In genomic region chr3:5015056-5015455, GRCh38 we compare ENCODE assay signal across 18 cellular contexts. TPM values are rescaled to one million over a fixed set of nuclear protein-coding genes. Genes with fewer than 3 reads are reported as not detected.
A peak's percentile ranks its signal among the peaks of the same experiment; 100 is the strongest.
DNase-seq lines count a peak whose midpoint lies in the region; ATAC-seq and TF ChIP-seq lines count a peak whose summit lies in the region.
"Had no signal": no experiment of that assay in that cellular context is flagged by ENCODE, and none has a peak within 500 bp of the region (broad histone marks: within the 10 kb centered on the region; RNA-seq: fewer than 3 reads in every experiment).

No MANE protein-coding gene starts in this region.

- H3K27me3 Mint-ChIP-seq in T-helper 1 cell treated with Interleukin-12 subunit alpha and Interleukin-12 subunit beta and Interleukin-4 antibody, amounts not matched to agents 30 μg/mL and 1 μg/mL, for 36 hours (ENCODE audit: low read depth) = no peaks in the 10 kb centered on the region
- H3K27me3 Mint-ChIP-seq in stimulated activated naive CD8-positive, alpha-beta T cell treated with anti-CD3 and anti-CD28 coated beads, Interleukin-15, Interleukin-2, amounts not matched to agents 100 ng/mL and 50 ng/mL, for 24 hours = no peaks in the 10 kb centered on the region
- H3K27me3 Mint-ChIP-seq in stimulated activated naive CD8-positive, alpha-beta T cell treated with anti-CD3 and anti-CD28 coated beads, Interleukin-15, amount 100 ng/mL, for 72 hours = peaks cover 13% of the 10 kb centered on the region
- H3K27me3 Mint-ChIP-seq in dendritic cell treated with granulocyte-macrophage colony-stimulating factor and Interleukin-4, amounts not matched to agents 40 ng/mL and 50 ng/mL, for 4 days = no peaks in the 10 kb centered on the region
- no peaks in the 10 kb centered on the region for H3K27me3 Mint-ChIP-seq in stimulated activated memory B cell treated with anti-CD40 and anti-IgM and Interleukin-4, amounts not matched to agents 10 μg/mL and 1 μg/mL and 100 μg/mL, for 72 hours
- peaks cover 19% of the 10 kb centered on the region for H3K27me3 Mint-ChIP-seq in type B pancreatic cell

- H3K36me3 Mint-ChIP-seq in T-helper 1 cell treated with Interleukin-12 subunit alpha and Interleukin-12 subunit beta and Interleukin-4 antibody, amounts not matched to agents 30 μg/mL and 1 μg/mL, for 36 hours (ENCODE audit: low read depth) = peaks cover 7% of the 10 kb centered on the region
- peaks cover 4% of the 10 kb centered on the region for H3K36me3 Mint-ChIP-seq in stimulated activated naive CD8-positive, alpha-beta T cell treated with anti-CD3 and anti-CD28 coated beads, Interleukin-15, Interleukin-2, amounts not matched to agents 100 ng/mL and 50 ng/mL, for 24 hours (ENCODE audit: low read depth)
- no peaks in the 10 kb centered on the region for H3K36me3 Mint-ChIP-seq in dendritic cell treated with granulocyte-macrophage colony-stimulating factor and Interleukin-4, amounts not matched to agents 40 ng/mL and 50 ng/mL, for 4 days (ENCODE audit: low read depth)
- no peaks in the 10 kb centered on the region for H3K36me3 Mint-ChIP-seq in stimulated activated memory B cell treated with anti-CD40 and anti-IgM and Interleukin-4, amounts not matched to agents 10 μg/mL and 1 μg/mL and 100 μg/mL, for 72 hours
- H3K36me3 Mint-ChIP-seq in type B pancreatic cell = no peaks in the 10 kb centered on the region

- no peak for TF ChIP-seq CTCF in type B pancreatic cell (conservative IDR thresholded peaks at IDR 0.05)

- DNase-seq in T-helper 1 cell (no peak), type B pancreatic cell (ENCODE audit: extremely low spot score, unreplicated experiment) (no peak)
- no peak for DNase-seq in stimulated activated naive CD8-positive, alpha-beta T cell treated with anti-CD3 and anti-CD28 coated beads, Interleukin-15, amount 100 ng/mL, for 72 hours
- DNase-seq: activated naive CD4-positive, alpha-beta T cell treated with anti-CD3 and anti-CD28 coated beads, Interleukin-2, amount 50 U/mL, for 16 hours; activated T-cell treated with anti-CD3 and anti-CD28 coated beads for 4 hours; DMS79 treated with DMSO at 0.1 percent for 48 hours; Karpas-422; kidney; NCI-H1694 treated with DMSO at 0.1 percent for 48 hours; NCI-H2171 treated with DMSO at 0.1 percent for 48 hours; NCI-H526; posterior cingulate gyrus; right lobe of liver had no signal

- peak overlapping the region; percentile 22 for H3K4me3 Mint-ChIP-seq in T-helper 1 cell treated with Interleukin-12 subunit alpha and Interleukin-12 subunit beta and Interleukin-4 antibody, amounts not matched to agents 30 μg/mL and 1 μg/mL, for 36 hours
- H3K4me3 Mint-ChIP-seq in stimulated activated naive CD8-positive, alpha-beta T cell treated with anti-CD3 and anti-CD28 coated beads, Interleukin-15, Interleukin-2, amounts not matched to agents 100 ng/mL and 50 ng/mL, for 24 hours = no peak overlapping the region
- no peak overlapping the region for H3K4me3 Mint-ChIP-seq in stimulated activated naive CD8-positive, alpha-beta T cell treated with anti-CD3 and anti-CD28 coated beads, Interleukin-15, amount 100 ng/mL, for 72 hours
- H3K4me3 Mint-ChIP-seq in dendritic cell treated with granulocyte-macrophage colony-stimulating factor and Interleukin-4, amounts not matched to agents 40 ng/mL and 50 ng/mL, for 4 days = no peak overlapping the region
- no peak overlapping the region for H3K4me3 Mint-ChIP-seq in stimulated activated memory B cell treated with anti-CD40 and anti-IgM and Interleukin-4, amounts not matched to agents 10 μg/mL and 1 μg/mL and 100 μg/mL, for 72 hours
- H3K4me3 Mint-ChIP-seq in type B pancreatic cell = no peak overlapping the region

- intact Hi-C loops in dendritic cell treated with granulocyte-macrophage colony-stimulating factor and Interleukin-4, amounts not matched to agents 40 ng/mL and 50 ng/mL, for 4 days (cut with micrococcal nuclease) = no loop called here

- no peaks in the 10 kb centered on the region for H3K9me3 Mint-ChIP-seq in T-helper 1 cell treated with Interleukin-12 subunit alpha and Interleukin-12 subunit beta and Interleukin-4 antibody, amounts not matched to agents 30 μg/mL and 1 μg/mL, for 36 hours
- H3K9me3 Mint-ChIP-seq in stimulated activated naive CD8-positive, alpha-beta T cell treated with anti-CD3 and anti-CD28 coated beads, Interleukin-15, Interleukin-2, amounts not matched to agents 100 ng/mL and 50 ng/mL, for 24 hours = no peaks in the 10 kb centered on the region
- H3K9me3 Mint-ChIP-seq in stimulated activated naive CD8-positive, alpha-beta T cell treated with anti-CD3 and anti-CD28 coated beads, Interleukin-15, amount 100 ng/mL, for 72 hours = no peaks in the 10 kb centered on the region
- H3K9me3 Mint-ChIP-seq in dendritic cell treated with granulocyte-macrophage colony-stimulating factor and Interleukin-4, amounts not matched to agents 40 ng/mL and 50 ng/mL, for 4 days = no peaks in the 10 kb centered on the region
- H3K9me3 Mint-ChIP-seq in stimulated activated memory B cell treated with anti-CD40 and anti-IgM and Interleukin-4, amounts not matched to agents 10 μg/mL and 1 μg/mL and 100 μg/mL, for 72 hours = peaks cover 3% of the 10 kb centered on the region
- H3K9me3 Mint-ChIP-seq in type B pancreatic cell = no peaks in the 10 kb centered on the region

- ATAC-seq in stimulated activated naive CD8-positive, alpha-beta T cell treated with anti-CD3 and anti-CD28 coated beads, Interleukin-15, amount 100 ng/mL, for 72 hours = no peak
- no peak for ATAC-seq in stimulated activated memory B cell treated with anti-CD40 and anti-IgM and Interleukin-4, amounts not matched to agents 10 μg/mL and 1 μg/mL and 100 μg/mL, for 72 hours
- no peak for ATAC-seq in HG03039 (IDR thresholded peaks at IDR 0.05; ENCODE audit: unreplicated experiment)
- ATAC-seq: right lobe of liver had no signal

- peaks cover 75% of the 10 kb centered on the region for H3K4me1 Mint-ChIP-seq in T-helper 1 cell treated with Interleukin-12 subunit alpha and Interleukin-12 subunit beta and Interleukin-4 antibody, amounts not matched to agents 30 μg/mL and 1 μg/mL, for 36 hours (ENCODE audit: low read depth)
- peaks cover 92% of the 10 kb centered on the region for H3K4me1 Mint-ChIP-seq in stimulated activated naive CD8-positive, alpha-beta T cell treated with anti-CD3 and anti-CD28 coated beads, Interleukin-15, Interleukin-2, amounts not matched to agents 100 ng/mL and 50 ng/mL, for 24 hours (ENCODE audit: low read depth)
- peaks cover 87% of the 10 kb centered on the region for H3K4me1 Mint-ChIP-seq in stimulated activated naive CD8-positive, alpha-beta T cell treated with anti-CD3 and anti-CD28 coated beads, Interleukin-15, amount 100 ng/mL, for 72 hours
- peaks cover 91% of the 10 kb centered on the region for H3K4me1 Mint-ChIP-seq in dendritic cell treated with granulocyte-macrophage colony-stimulating factor and Interleukin-4, amounts not matched to agents 40 ng/mL and 50 ng/mL, for 4 days (ENCODE audit: low read depth)
- peaks cover 65% of the 10 kb centered on the region for H3K4me1 Mint-ChIP-seq in stimulated activated memory B cell treated with anti-CD40 and anti-IgM and Interleukin-4, amounts not matched to agents 10 μg/mL and 1 μg/mL and 100 μg/mL, for 72 hours
- H3K4me1 Mint-ChIP-seq in type B pancreatic cell (ENCODE audit: unreplicated experiment) = peaks cover 31% of the 10 kb centered on the region

- peak overlapping the region; percentile 55 for H3K27ac Mint-ChIP-seq in T-helper 1 cell treated with Interleukin-12 subunit alpha and Interleukin-12 subunit beta and Interleukin-4 antibody, amounts not matched to agents 30 μg/mL and 1 μg/mL, for 36 hours
- H3K27ac Mint-ChIP-seq in stimulated activated naive CD8-positive, alpha-beta T cell treated with anti-CD3 and anti-CD28 coated beads, Interleukin-15, Interleukin-2, amounts not matched to agents 100 ng/mL and 50 ng/mL, for 24 hours = peak overlapping the region; percentile 88
- H3K27ac Mint-ChIP-seq in stimulated activated naive CD8-positive, alpha-beta T cell treated with anti-CD3 and anti-CD28 coated beads, Interleukin-15, amount 100 ng/mL, for 72 hours = peak overlapping the region in 1 of 2 donors; percentile 1
- H3K27ac Mint-ChIP-seq in dendritic cell treated with granulocyte-macrophage colony-stimulating factor and Interleukin-4, amounts not matched to agents 40 ng/mL and 50 ng/mL, for 4 days = peak overlapping the region; percentile 94
- peak overlapping the region; percentile 90 for H3K27ac Mint-ChIP-seq in stimulated activated memory B cell treated with anti-CD40 and anti-IgM and Interleukin-4, amounts not matched to agents 10 μg/mL and 1 μg/mL and 100 μg/mL, for 72 hours
- H3K27ac Mint-ChIP-seq in type B pancreatic cell = no peak overlapping the region

RNA-seq across cellular contexts. Expression of gene BHLHE40, which starts 35.8 kb away (rescaled TPM):
- 13.6 and 40.5 TPM in 2 replicates for total RNA-seq in type B pancreatic cell (ENCODE audit: low replicate concordance)
